Comparison of ENCODE assay signal across 24 cellular contexts in genomic region chr3:74617786-74618185, GRCh38. TPM values are rescaled to one million over a fixed set of nuclear protein-coding genes. Genes with fewer than 3 reads are reported as not detected.
"Had no signal": no experiment of that assay in that cellular context is flagged by ENCODE, and none has a peak within 500 bp of the region (broad histone marks: within the 10 kb centered on the region; RNA-seq: fewer than 3 reads in every experiment).

No MANE protein-coding gene starts in this region.

- H3K27ac ChIP-seq: neural progenitor cell, ovary, parathyroid adenoma, psoas muscle, right lobe of liver, sigmoid colon, stomach, thoracic aorta, thyroid gland, tibial nerve, upper lobe of left lung, vagina had no signal

- H3K9ac ChIP-seq: neural progenitor cell, parathyroid adenoma had no signal

- ATAC-seq: psoas muscle; right cardiac atrium; right lobe of liver; stimulated activated effector memory CD8-positive, alpha-beta T cell treated with anti-CD3 and anti-CD28 coated beads, Interleukin-12 subunit alpha, Interleukin-12 subunit beta, amount 100 ng/mL, for 72 hours; stimulated activated naive B cell treated with anti-CD40 and anti-IgM and Interleukin-4, amounts not matched to agents 10 μg/mL and 1 μg/mL and 100 μg/mL, for 72 hours had no signal

- H3K4me3 ChIP-seq: neural progenitor cell, ovary, psoas muscle, right lobe of liver, sigmoid colon, stomach, thoracic aorta, thyroid gland, tibial nerve, upper lobe of left lung, vagina had no signal

- H2AFZ ChIP-seq: neural progenitor cell, parathyroid adenoma had no signal

- H3K27me3 ChIP-seq: ovary, right lobe of liver, thyroid gland had no signal

- H3K36me3 ChIP-seq: neural progenitor cell, ovary, right lobe of liver, sigmoid colon, stomach, thoracic aorta, thyroid gland, tibial nerve, upper lobe of left lung, vagina had no signal

- H3K4me2 ChIP-seq: neural progenitor cell had no signal

- H3K9me3 ChIP-seq: ovary, psoas muscle, right lobe of liver, sigmoid colon, stomach, thoracic aorta, thyroid gland, tibial nerve, upper lobe of left lung, vagina had no signal

- H3K4me1 ChIP-seq: parathyroid adenoma, psoas muscle, right lobe of liver, thyroid gland, vagina had no signal

- DNase-seq: occipital lobe; ovary; posterior cingulate gyrus; psoas muscle; right cardiac atrium; right lobe of liver; sigmoid colon; small intestine; stimulated activated CD4-positive, alpha-beta T cell treated with anti-CD3 and anti-CD28 coated beads, Interleukin-15, amount 100 ng/mL, for 24 hours; stimulated activated CD4-positive, alpha-beta T cell treated with anti-CD3 and anti-CD28 coated beads, Interleukin-2, amount 100 ng/mL, for 24 hours; stimulated activated CD4-positive, alpha-beta T cell treated with anti-CD3 and anti-CD28 coated beads, Interleukin-2, amount 100 ng/mL, for 48 hours; stimulated activated CD4-positive, alpha-beta T cell treated with anti-CD3 and anti-CD28 coated beads, Interleukin-4, amount 100 ng/mL, for 24 hours; stimulated activated naive B cell treated with anti-CD40 and anti-IgM and Interleukin-4, amounts not matched to agents 10 μg/mL and 1 μg/mL and 100 μg/mL, for 72 hours; stimulated activated naive CD4-positive, alpha-beta T cell treated with Interleukin-2 at 50 U/mL for 16 hours; stomach; thyroid gland; trophoblast cell; upper lobe of left lung had no signal

- H3K79me2 ChIP-seq: parathyroid adenoma had no signal

RNA-seq across cellular contexts. Expression of gene CNTN3, which starts 3.3 kb away (rescaled TPM):
- total RNA-seq: vagina had no signal
